15 cellular contexts compared by ENCODE assay signal in genomic region chr13:112743451-112744305, GRCh38. TPM values are rescaled to one million over a fixed set of nuclear protein-coding genes. Genes with fewer than 3 reads are reported as not detected.
DNase-seq lines count a peak whose midpoint lies in the region; ATAC-seq, FAIRE-seq and TF ChIP-seq lines count a peak whose summit lies in the region.
"Had no signal": no experiment of that assay in that cellular context is flagged by ENCODE, and none has a peak within 500 bp of the region (broad histone marks: within the 10 kb centered on the region; RNA-seq: fewer than 3 reads in every experiment).

No MANE protein-coding gene starts in this region.

- TF ChIP-seq POLR2A in HepG2 (IDR thresholded peaks at IDR 0.05; ENCODE audit: insufficient read depth in 1 of 2, low read depth in 2 of 2, low read length in 2 of 2) (no peak), right lobe of liver (IDR thresholded peaks at IDR 0.05) (no peak), esophagus muscularis mucosa (IDR thresholded peaks at IDR 0.05; ENCODE audit: low read depth) (no peak)

- H4K20me1 ChIP-seq in HepG2 (ENCODE audit: insufficient read depth, low read length): peaks cover 71% of the 10 kb centered on the region

- peak overlapping the region; percentile 19 for H3K27ac Mint-ChIP-seq in WTC11
- H3K27ac Mint-ChIP-seq: activated CD4-positive, alpha-beta T cell treated with anti-CD3 and anti-CD28 coated beads, Interleukin-2, amount 10 ng/mL, durations not matched to agents 24 days and 14 days; stimulated activated naive CD8-positive, alpha-beta T cell treated with anti-CD3 and anti-CD28 coated beads, Interleukin-15, Interleukin-2, amounts not matched to agents 100 ng/mL and 50 ng/mL, for 24 hours had no signal

- H3K36me3 Mint-ChIP-seq in WTC11: no peaks in the 10 kb centered on the region

- peaks cover 0 to 5% of the 10 kb centered on the region in 2 experiments; a peak in 1 of 5 replicates for H3K36me3 ChIP-seq in HepG2 (replicated peaks in 1 of 2; ENCODE audit: control insufficient read depth in 1 of 2, insufficient read depth in 2 of 2, low read length in 2 of 2)
- no peaks in the 10 kb centered on the region for H3K36me3 ChIP-seq in right lobe of liver
- H3K36me3 ChIP-seq in lung (ENCODE audit: control insufficient read depth in 2 of 2, insufficient read depth in 2 of 2, low read length in 2 of 2): no peaks in the 10 kb centered on the region
- no peaks in the 10 kb centered on the region for H3K36me3 ChIP-seq in esophagus muscularis mucosa

- DNase-seq in HepG2 (ENCODE audit: low spot score) (no peak), right lobe of liver (no peak), WTC11 (ENCODE audit: low spot score) (no peak), lung (ENCODE audit: low spot score) (no peak), urothelium cell line (ENCODE audit: low spot score) (no peak), ecto neural progenitor cell (ENCODE audit: low spot score) (no peak), RCC 7860 (ENCODE audit: low spot score) (no peak), esophagus muscularis mucosa (ENCODE audit: extremely low spot score) (no peak)
- DNase-seq: activated CD4-positive, alpha-beta T cell treated with anti-CD3 and anti-CD28 coated beads, Interleukin-2, amount 10 ng/mL, durations not matched to agents 24 days and 14 days; activated CD8-positive, alpha-beta memory T cell treated with anti-CD3 and anti-CD28 coated beads, Interleukin-2, amount 50 U/mL, for 48 hours; activated naive CD4-positive, alpha-beta T cell treated with Interleukin-2 at 50 U/mL for 16 hours; aorta; stimulated activated CD4-positive, alpha-beta T cell treated with anti-CD3 and anti-CD28 coated beads, Interleukin-2, amount 100 ng/mL, for 24 hours had no signal

- CTCF ChIA-PET in HepG2 (lab: Yijun Ruan, JAX; ENCODE audit: low intra/inter-chr PET ratio, low total read pairs) (no interaction called here), WTC11 (lab: Charles Lee) (no interaction called here)

- TF ChIP-seq CTCF in HepG2 (CRISPR knock-in tag; IDR thresholded peaks at IDR 0.05) (no peak), right lobe of liver (IDR thresholded peaks at IDR 0.05) (no peak), WTC11 (IDR thresholded peaks at IDR 0.05) (no peak), lung (IDR thresholded peaks at IDR 0.05; ENCODE audit: control extremely low read depth, extremely low read depth) (no peak), esophagus muscularis mucosa (IDR thresholded peaks at IDR 0.05) (no peak)

- no peak overlapping the region for H3K4me2 ChIP-seq in HepG2 (ENCODE audit: low read depth, low read length)

- H3K27ac ChIP-seq in HepG2 (ENCODE audit: extremely low read length, insufficient read depth, low read length): no peak overlapping the region
- H3K27ac ChIP-seq in right lobe of liver: no peak overlapping the region
- H3K27ac ChIP-seq in lung (ENCODE audit: low read depth in 1 of 2, low read length in 1 of 2): peak overlapping the region; percentile 38 to 59
- no peak overlapping the region for H3K27ac ChIP-seq in esophagus muscularis mucosa (replicated peaks in 1 of 4)

- ATAC-seq in HepG2 (no peak), right lobe of liver (no peak), WTC11 (no peak), lung (ENCODE audit: insufficient read depth, low FRiP score) (no peak)

- TF ChIP-seq EP300 in HepG2 (IDR thresholded peaks at IDR 0.05; ENCODE audit: low read depth in 2 of 2, low read length in 2 of 2) (no peak), HepG2 (CRISPR knock-in tag; IDR thresholded peaks at IDR 0.05; ENCODE audit: borderline replicate concordance) (no peak), esophagus muscularis mucosa (IDR thresholded peaks at IDR 0.05) (no peak)

- no peaks in the 10 kb centered on the region for H3K9me3 ChIP-seq in HepG2 (ENCODE audit: low read length)
- no peaks in the 10 kb centered on the region for H3K9me3 ChIP-seq in right lobe of liver
- no peaks in the 10 kb centered on the region for H3K9me3 ChIP-seq in lung (ENCODE audit: control insufficient read depth in 2 of 2, insufficient read depth in 1 of 2, low read length in 1 of 2)
- no peaks in the 10 kb centered on the region for H3K9me3 ChIP-seq in esophagus muscularis mucosa

- H2AFZ ChIP-seq in HepG2 (ENCODE audit: low read length): no peak overlapping the region

- H3K4me3 ChIP-seq in HepG2 (replicated peaks in 1 of 3; ENCODE audit: insufficient read depth in 1 of 3, low read depth in 2 of 3, low read length in 3 of 3) (no peak overlapping the region), right lobe of liver (no peak overlapping the region), lung (no peak overlapping the region), esophagus muscularis mucosa (no peak overlapping the region)

- H3K9me3 Mint-ChIP-seq in WTC11: peaks cover 5% of the 10 kb centered on the region; the same call in 1 of the 2 replicates
- H3K9me3 Mint-ChIP-seq: activated CD4-positive, alpha-beta T cell treated with anti-CD3 and anti-CD28 coated beads, Interleukin-2, amount 10 ng/mL, durations not matched to agents 24 days and 14 days; stimulated activated naive CD8-positive, alpha-beta T cell treated with anti-CD3 and anti-CD28 coated beads, Interleukin-15, Interleukin-2, amounts not matched to agents 100 ng/mL and 50 ng/mL, for 24 hours had no signal

- H3K79me2 ChIP-seq in HepG2 (ENCODE audit: insufficient read depth, low read length): peaks cover 92% of the 10 kb centered on the region

- peaks cover 29% of the 10 kb centered on the region for H3K4me1 ChIP-seq in HepG2 (ENCODE audit: insufficient read depth, low read length)
- H3K4me1 ChIP-seq in right lobe of liver: no peaks in the 10 kb centered on the region
- peaks cover 13 to 26% of the 10 kb centered on the region in 2 donors for H3K4me1 ChIP-seq in lung (ENCODE audit: control insufficient read depth in 2 of 2, insufficient read depth in 2 of 2, low read length in 2 of 2)
- H3K4me1 ChIP-seq in esophagus muscularis mucosa: peaks cover 20 to 38% (median 29%) of the 10 kb centered on the region in 4 donors

- intact Hi-C loops in HepG2 (cut with micrococcal nuclease; ENCODE audit: unreplicated experiment) (no loop called here), right lobe of liver (cut with DNase I) (no loop called here), esophagus muscularis mucosa (cut with DNase I) (no loop called here)

- FAIRE-seq in HepG2 (lab: Jason Lieb, UNC) (no peak), urothelium cell line (lab: Jason Lieb, UNC) (peak; percentile 91), RCC 7860 (lab: Jason Lieb, UNC) (no peak)
- FAIRE-seq: endothelial cell of umbilical vein had no signal

- H3K27me3 ChIP-seq in HepG2 (ENCODE audit: control insufficient read depth in 1 of 2, insufficient read depth in 2 of 2, low read length in 2 of 2): no peaks in the 10 kb centered on the region
- H3K27me3 ChIP-seq in right lobe of liver: no peaks in the 10 kb centered on the region
- no peaks in the 10 kb centered on the region for H3K27me3 ChIP-seq in lung (ENCODE audit: control insufficient read depth, insufficient read depth)
- H3K27me3 ChIP-seq in esophagus muscularis mucosa: no peaks in the 10 kb centered on the region

- H3K4me1 Mint-ChIP-seq in WTC11: peaks cover 70% of the 10 kb centered on the region

- POLR2A ChIA-PET in HepG2 (lab: Yijun Ruan, JAX): interaction anchor here (2.5 kb wide), 1 partner anchor 13 kb away, joined by 7 read pairs; no protein-coding TSS in a partner anchor
- POLR2A ChIA-PET in WTC11 (lab: Charles Lee): no interaction called here

- H3K27me3 Mint-ChIP-seq in WTC11 (ENCODE audit: low read depth): no peaks in the 10 kb centered on the region
- H3K27me3 Mint-ChIP-seq: activated CD4-positive, alpha-beta T cell treated with anti-CD3 and anti-CD28 coated beads, Interleukin-2, amount 10 ng/mL, durations not matched to agents 24 days and 14 days; stimulated activated naive CD8-positive, alpha-beta T cell treated with anti-CD3 and anti-CD28 coated beads, Interleukin-15, Interleukin-2, amounts not matched to agents 100 ng/mL and 50 ng/mL, for 24 hours had no signal

- H3K9ac ChIP-seq in HepG2 (ENCODE audit: insufficient read depth, low read depth, low read length): no peak overlapping the region

- no peak overlapping the region for H3K4me3 Mint-ChIP-seq in WTC11
- H3K4me3 Mint-ChIP-seq: activated CD4-positive, alpha-beta T cell treated with anti-CD3 and anti-CD28 coated beads, Interleukin-2, amount 10 ng/mL, durations not matched to agents 24 days and 14 days; stimulated activated naive CD8-positive, alpha-beta T cell treated with anti-CD3 and anti-CD28 coated beads, Interleukin-15, Interleukin-2, amounts not matched to agents 100 ng/mL and 50 ng/mL, for 24 hours had no signal

- WGBS in HepG2 (ENCODE audit: low lambda C conversion rate): 97% methylated on average over 18 of the region's 18 CpGs
- WGBS in right lobe of liver (ENCODE audit: insufficient coverage, low coverage, low lambda C conversion rate, missing lambda C conversion rate): 87% methylated on average over 16 of the region's 18 CpGs
- 72 to 82% methylated on average over 18 of the region's 18 CpGs for WGBS in lung, 2 donors
- WGBS in esophagus muscularis mucosa: 77% methylated on average over 18 of the region's 18 CpGs

- BruUV-seq in HepG2 (replicated peaks; lab: Mats Ljungman, UMichigan): no TSS peak

- in situ Hi-C loops in HepG2 (cut with HindIII; ENCODE audit: extremely low pct_ligation_motif_present, low pct_unique_long_range_greater_than_20kb): no loop called here

- TF ChIP-seq RAD21 in HepG2 (CRISPR knock-in tag; IDR thresholded peaks at IDR 0.05): no peak

RNA-seq across cellular contexts. Expression of gene ATP11A, which starts 53.8 kb away (rescaled TPM):
- total RNA-seq in HepG2 (2016; rRNA removed; fragmentation: Illumina TruSeq; extraction: Trizol) (18.4 and 18.9 TPM in 2 replicates), right lobe of liver (10 to 100 TPM; 24.3 to 57.4 (median 33.1) TPM), WTC11 (2021) (100 to 133 TPM (median 126 TPM) in 3 replicates), lung (100 to 1,000 TPM; 262 to 317 TPM), esophagus muscularis mucosa (10 to 100 TPM; 11.2 to 27.8 (median 14.3) TPM)
- total RNA-seq in HepG2 (2016; cell fraction: cytosol; rRNA removed; fragmentation: Illumina TruSeq; extraction: Trizol; ENCODE audit: low read depth): 5.5 and 6.6 TPM in 2 replicates
- 13.9 and 19.4 TPM in 2 replicates for total RNA-seq in HepG2 (2016; cell fraction: insoluble cytoplasmic fraction; rRNA removed; fragmentation: Illumina TruSeq; extraction: Trizol)
- 12.7 and 14.7 TPM in 2 replicates for total RNA-seq in HepG2 (2016; cell fraction: membrane; rRNA removed; fragmentation: Illumina TruSeq; extraction: Trizol)
- 44.6 and 51.9 TPM in 2 replicates for total RNA-seq in HepG2 (2016; cell fraction: nucleus; rRNA removed; fragmentation: Illumina TruSeq; extraction: Trizol)
- polyA plus RNA-seq in HepG2 (2011; rRNA removed) (20.1 and 24.0 TPM in 2 replicates), lung (10 to 100 TPM; 46.3 to 62.9 TPM)
- 13.1 and 13.2 TPM in 2 replicates for polyA plus RNA-seq in HepG2 (2011; cell fraction: cytosol; rRNA removed)
- 168 and 195 TPM in 2 replicates for polyA plus RNA-seq in HepG2 (2011; cell fraction: nucleus; rRNA removed)
- 36.8 and 55.4 TPM in 2 replicates for polyA plus RNA-seq in HepG2 (2012)
- polyA plus RNA-seq in HepG2 (2016; cell fraction: cytosol; fragmentation: Illumina TruSeq; extraction: Trizol; ENCODE audit: low read depth): 1.3 and 1.5 TPM in 2 replicates
- polyA plus RNA-seq in HepG2 (2016; cell fraction: insoluble cytoplasmic fraction; fragmentation: Illumina TruSeq; extraction: Trizol; ENCODE audit: low read depth): 12.9 TPM in 2 replicates
- 3.0 and 3.7 TPM in 2 replicates for polyA plus RNA-seq in HepG2 (2016; cell fraction: membrane; fragmentation: Illumina TruSeq; extraction: Trizol; ENCODE audit: low read depth)
- 72.0 and 87.4 TPM in 2 replicates for polyA plus RNA-seq in HepG2 (2016; cell fraction: nucleus; fragmentation: Illumina TruSeq; extraction: Trizol; ENCODE audit: insufficient read depth, low read depth)
- 14.4 and 71.9 TPM in 2 replicates for polyA minus RNA-seq in HepG2 (2011; rRNA and poly(A)+ RNA removed; ENCODE audit: low replicate concordance)
- 42.1 and 46.7 TPM in 2 replicates for polyA minus RNA-seq in HepG2 (2011; cell fraction: cytosol; rRNA and poly(A)+ RNA removed)
- polyA minus RNA-seq in HepG2 (2011; cell fraction: nucleus; rRNA and poly(A)+ RNA removed): 107 and 137 TPM in 2 replicates

Comparison
In these comparisons a context has a peak if more than half of its experiments do, and no peak if none do; other contexts are left out.
1. H3K27ac ChIP-seq: peak in lung (2 of 2); none in HepG2 (single experiment), right lobe of liver (0 of 3) and esophagus muscularis mucosa (0 of 4).